ENCODE assay signal across 10 cellular contexts in the genomic region with DNA sequence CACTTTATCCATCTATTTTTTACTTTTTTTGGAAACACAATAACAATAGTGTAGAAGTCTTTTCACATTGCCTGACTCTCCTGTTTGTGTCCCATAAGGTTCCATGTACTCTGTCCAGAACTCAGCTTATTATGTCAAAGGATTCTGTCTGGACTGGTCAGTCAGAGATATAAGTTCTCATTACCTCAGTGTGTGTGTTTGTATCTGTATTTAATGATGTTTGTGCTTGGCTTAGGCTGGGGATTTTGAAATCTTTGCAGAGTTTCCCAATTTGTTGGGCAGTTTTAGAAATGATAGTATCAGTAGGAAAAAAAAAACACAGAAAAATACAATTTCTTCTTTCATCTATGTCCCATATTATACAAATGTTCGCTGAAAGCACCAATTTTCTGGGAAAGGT.
DNase-seq lines count a peak whose midpoint lies in the region; ATAC-seq and TF ChIP-seq lines count a peak whose summit lies in the region.
"Had no signal": no experiment of that assay in that cellular context is flagged by ENCODE, and none has a peak within 500 bp of the region (broad histone marks: within the 10 kb centered on the region; RNA-seq: fewer than 3 reads in every experiment).

No MANE protein-coding gene starts in this region.

- peaks cover 21% of the 10 kb centered on the region for H3F3A ChIP-seq in PC-9 (ENCODE audit: insufficient read depth, low read depth)

- H3K9me3 ChIP-seq in PC-9 (ENCODE audit: insufficient read depth, low read depth) (no peaks in the 10 kb centered on the region), esophagus squamous epithelium (no peaks in the 10 kb centered on the region), muscle layer of duodenum (ENCODE audit: control insufficient read depth in 1 of 2, low read length in 2 of 2) (no peaks in the 10 kb centered on the region), tibial nerve (no peaks in the 10 kb centered on the region)

- H3K27ac ChIP-seq in PC-9: peak overlapping the region; percentile 60
- peak overlapping the region; percentile 73 to 86 (median 84) for H3K27ac ChIP-seq in esophagus squamous epithelium
- H3K27ac ChIP-seq in muscle layer of duodenum (ENCODE audit: low read length): peak overlapping the region; percentile 74
- peak overlapping the region; percentile 9 to 89 (median 72) for H3K27ac ChIP-seq in tibial nerve

- BruUV-seq in PC-9 (replicated peaks; lab: Mats Ljungman, UMichigan): no TSS peak

- no peaks in the 10 kb centered on the region for H3K9me2 ChIP-seq in PC-9 (ENCODE audit: insufficient read depth)

- intact Hi-C loops in PC-9 (cut with micrococcal nuclease; ENCODE audit: unreplicated experiment) (loop anchor here (2.0 to 10.0 kb wide), 6 partner anchors 292 to 902 kb away; no protein-coding TSS in a partner anchor), esophagus squamous epithelium (cut with DNase I) (loop anchor here (10.0 kb wide), 2 partner anchors 204 to 304 kb away; no protein-coding TSS in a partner anchor)

- CTCF ChIA-PET in PC-9 (lab: Charles Lee): interaction anchor here (1.1 kb wide), 2 partner anchors 366 to 885 kb away, joined by 3 to 4 read pairs; no protein-coding TSS in a partner anchor

- H3K36me3 ChIP-seq in PC-9 (ENCODE audit: low read depth) (no peaks in the 10 kb centered on the region), esophagus squamous epithelium (no peaks in the 10 kb centered on the region), muscle layer of duodenum (ENCODE audit: control insufficient read depth in 1 of 2, insufficient read depth in 2 of 2, low read length in 2 of 2) (peaks cover 0 to 6% of the 10 kb centered on the region in 2 donors), tibial nerve (no peaks in the 10 kb centered on the region)

- H2AFZ ChIP-seq in PC-9: no peak overlapping the region

- H4K20me1 ChIP-seq in PC-9 (ENCODE audit: insufficient read depth): no peaks in the 10 kb centered on the region

- no peak for ATAC-seq in activated CD4-positive, CD25-positive, alpha-beta regulatory T cell treated with anti-CD3 and anti-CD28 coated beads, Interleukin-2, amount 50 U/mL, for 24 hours
- ATAC-seq: stimulated activated naive CD8-positive, alpha-beta T cell treated with anti-CD3 and anti-CD28 coated beads, Interleukin-15, Interleukin-2, amounts not matched to agents 100 U/mL and 50 U/mL, for 24 hours had no signal

- H3K79me2 ChIP-seq in PC-9 (ENCODE audit: low read depth): no peaks in the 10 kb centered on the region

- H3K4me2 ChIP-seq in PC-9: peak overlapping the region; percentile 59

- 19 to 31% methylated on average over 1 of the region's 1 CpG for WGBS in esophagus squamous epithelium, 2 donors
- whole genome bisulfite sequencing in tibial nerve, 2 donors: 37 to 42% methylated on average over 1 of the region's 1 CpG

- H3K4me1 ChIP-seq in PC-9 (replicated peaks; ENCODE audit: insufficient read depth): peaks cover 43% of the 10 kb centered on the region
- H3K4me1 ChIP-seq in esophagus squamous epithelium: peaks cover 17 to 86% (median 34%) of the 10 kb centered on the region in 3 donors
- H3K4me1 ChIP-seq in muscle layer of duodenum (ENCODE audit: control insufficient read depth in 1 of 2, insufficient read depth in 2 of 2, low read length in 2 of 2): peaks cover 24 to 26% of the 10 kb centered on the region in 2 donors
- H3K4me1 ChIP-seq in tibial nerve: peaks cover 0 to 44% (median 22%) of the 10 kb centered on the region in 4 donors

- POLR2A ChIA-PET in PC-9 (lab: Charles Lee; ENCODE audit: unreplicated experiment): interaction anchor here (0.7 kb wide), 1 partner anchor 36 kb away, joined by 5 read pairs; no protein-coding TSS in a partner anchor

- peak in 1 of 2 donors; percentile 56 for TF ChIP-seq EP300 in tibial nerve (IDR thresholded peaks at IDR 0.05)

- no peak overlapping the region for H3K4me3 ChIP-seq in PC-9
- H3K4me3 ChIP-seq in esophagus squamous epithelium: no peak overlapping the region
- no peak overlapping the region for H3K4me3 ChIP-seq in muscle layer of duodenum (ENCODE audit: low read depth in 1 of 2, low read length in 2 of 2)
- no peak overlapping the region for H3K4me3 ChIP-seq in tibial nerve

- no peaks in the 10 kb centered on the region for H3K27me3 ChIP-seq in PC-9 (ENCODE audit: insufficient read depth, low read depth)
- no peaks in the 10 kb centered on the region for H3K27me3 ChIP-seq in esophagus squamous epithelium
- H3K27me3 ChIP-seq in muscle layer of duodenum (ENCODE audit: low read depth, low read length): no peaks in the 10 kb centered on the region
- H3K27me3 ChIP-seq in tibial nerve: no peaks in the 10 kb centered on the region

- TF ChIP-seq POLR2A in esophagus squamous epithelium (IDR thresholded peaks at IDR 0.05): no peak
- no peak for TF ChIP-seq POLR2A in tibial nerve (IDR thresholded peaks at IDR 0.05)

- no peak for TF ChIP-seq CTCF in PC-9 (conservative IDR thresholded peaks at IDR 0.05)
- TF ChIP-seq CTCF in esophagus squamous epithelium (IDR thresholded peaks at IDR 0.05): no peak
- no peak for TF ChIP-seq CTCF in tibial nerve (IDR thresholded peaks at IDR 0.05)

- DNase-seq in PC-9 (no peak), esophagus squamous epithelium (lab: John Stamatoyannopoulos, UW) (no peak), tibial nerve (ENCODE audit: low spot score in 2 of 2) (peak in 1 of 2 donors; percentile 49), HPDE6-E6E7 (ENCODE audit: extremely low spot score) (no peak), NCI-H1436 (lab: John Stamatoyannopoulos, UW) (no peak), activated gamma-delta T cell treated with Interleukin-2 at 50 U/mL for 16 hours (no peak)
- DNase-seq: NCI-H2029 treated with DMSO at 0.1 percent for 48 hours; stimulated activated naive CD8-positive, alpha-beta T cell treated with anti-CD3 and anti-CD28 coated beads, Interleukin-15, Interleukin-2, amounts not matched to agents 100 U/mL and 50 U/mL, for 24 hours had no signal
